In the genomic region with DNA sequence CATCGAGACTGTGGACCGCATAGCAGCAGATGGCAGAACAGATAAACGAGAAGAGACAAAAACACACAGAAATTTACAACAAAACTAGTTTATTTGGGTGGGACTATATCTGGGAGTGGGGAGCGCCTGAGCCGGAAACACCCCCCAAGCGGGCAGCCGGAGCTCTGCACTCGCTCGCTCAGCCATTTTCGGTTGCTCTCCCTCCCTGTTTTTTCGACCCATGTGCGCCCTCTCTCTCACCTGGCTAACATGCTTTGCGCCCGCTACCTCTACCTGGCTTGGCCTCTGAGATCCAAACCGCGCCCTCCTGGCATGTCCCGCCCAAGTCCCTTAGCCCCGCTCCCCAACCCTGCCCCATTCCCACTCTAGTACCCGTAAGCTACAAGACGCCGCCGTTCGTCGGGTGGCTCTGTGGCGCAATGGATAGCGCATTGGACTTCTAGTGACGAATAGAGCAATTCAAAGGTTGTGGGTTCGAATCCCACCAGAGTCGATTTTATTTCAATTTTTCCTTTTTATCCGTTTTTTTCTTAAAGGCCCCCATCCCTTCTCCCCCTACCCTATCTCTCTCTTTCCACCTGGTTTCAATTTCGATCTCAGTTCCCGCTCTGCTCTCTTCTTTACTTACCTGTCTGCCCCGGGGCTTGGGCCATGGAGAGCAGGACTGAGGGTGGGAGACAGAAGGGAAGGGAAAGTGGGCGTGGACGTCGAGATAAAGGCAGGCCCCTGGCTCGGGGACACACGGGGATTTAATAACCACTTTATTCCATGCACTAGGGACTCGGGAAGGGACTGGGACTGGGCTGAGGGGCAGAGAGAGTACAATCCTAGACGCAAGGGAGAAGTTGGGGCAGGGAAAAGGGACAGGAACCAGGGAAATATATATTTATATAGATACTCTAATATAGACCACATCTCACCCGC, we compare ENCODE assay signal across 1 cellular context.
TF ChIP-seq lines count a peak whose summit lies in the region.

No MANE protein-coding gene starts in this region.

TF ChIP-seq in GM12878, 131 proteins besides CTCF, POLR2A, EP300 and RAD21 (continues in another document):
- TF ChIP-seq NFYA (IDR thresholded peaks at IDR 0.05; ENCODE audit: borderline replicate concordance, low read depth, low read length) (no peak), HDAC6 (IDR thresholded peaks at IDR 0.05; ENCODE audit: unreplicated experiment) (no peak), HDAC2 (IDR thresholded peaks at IDR 0.05) (no peak), ZSCAN29 (IDR thresholded peaks at IDR 0.05) (peak; percentile 88), MYC (IDR thresholded peaks at IDR 0.05; ENCODE audit: insufficient read depth, insufficient read length, insufficient replicate concordance, low read length, severe bottlenecking) (no peak), CBFB (IDR thresholded peaks at IDR 0.05; ENCODE audit: low read depth) (no peak), ZNF207 (IDR thresholded peaks at IDR 0.05; ENCODE audit: borderline replicate concordance) (no peak), SREBF2 (IDR thresholded peaks at IDR 0.05; ENCODE audit: low read length) (peak; percentile 87), POU2F2 (IDR thresholded peaks at IDR 0.05; ENCODE audit: borderline replicate concordance, low read depth, low read length) (peak; percentile 50; the same call in 2 of the 3 replicates), FOXK2 (IDR thresholded peaks at IDR 0.05) (no peak), MTA2 (IDR thresholded peaks at IDR 0.05; ENCODE audit: low read depth) (no peak; the same call in 1 of the 2 replicates), NR2F1 (conservative IDR thresholded peaks at IDR 0.05) (no peak; the same call in 1 of the 2 replicates), RELA (IDR thresholded peaks at IDR 0.05; ENCODE audit: borderline replicate concordance, partially characterized antibody) (peak; percentile 27), JUND (IDR thresholded peaks at IDR 0.05; ENCODE audit: low read depth, low read length) (no peak), BMI1 (IDR thresholded peaks at IDR 0.05; ENCODE audit: borderline replicate concordance) (no peak), IKZF2 (IDR thresholded peaks at IDR 0.05) (no peak), CREB1 (IDR thresholded peaks at IDR 0.05; ENCODE audit: low read depth) (0 out of 2 replicates have a peak, but pooled peaks have one; percentile 47), CHD1 (IDR thresholded peaks at IDR 0.05; ENCODE audit: low read depth, low read length) (peak; percentile 85; the same call in 1 of the 2 replicates), CEBPB (IDR thresholded peaks at IDR 0.05; ENCODE audit: borderline replicate concordance in 1 of 2, low read depth in 2 of 2, low read length in 2 of 2) (no peak), RBBP5 (conservative IDR thresholded peaks at IDR 0.05) (no peak), HCFC1 (IDR thresholded peaks at IDR 0.05; ENCODE audit: low read length) (no peak), NFXL1 (IDR thresholded peaks at IDR 0.05; ENCODE audit: borderline replicate concordance) (no peak), IKZF1 (conservative IDR thresholded peaks at IDR 0.05) (peak; percentile 61; the same call in 1 of the 2 replicates), RFX5 (IDR thresholded peaks at IDR 0.05; ENCODE audit: low read depth, low read length) (no peak), TAF1 (IDR thresholded peaks at IDR 0.05; ENCODE audit: borderline replicate concordance, low read depth, low read length) (no peak), FOXM1 (IDR thresholded peaks at IDR 0.05; ENCODE audit: low read depth, low read length) (no peak), ASH2L (IDR thresholded peaks at IDR 0.05; ENCODE audit: borderline replicate concordance, low read depth) (0 out of 2 replicates have a peak, but pooled peaks have one; percentile 72)
- TF ChIP-seq, protein P1, sequence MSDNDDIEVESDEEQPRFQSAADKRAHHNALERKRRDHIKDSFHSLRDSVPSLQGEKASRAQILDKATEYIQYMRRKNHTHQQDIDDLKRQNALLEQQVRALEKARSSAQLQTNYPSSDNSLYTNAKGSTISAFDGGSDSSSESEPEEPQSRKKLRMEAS (IDR thresholded peaks at IDR 0.05; ENCODE audit: low read depth, low read length): no peak; the same call in 1 of the 2 replicates
- TF ChIP-seq, protein P2, sequence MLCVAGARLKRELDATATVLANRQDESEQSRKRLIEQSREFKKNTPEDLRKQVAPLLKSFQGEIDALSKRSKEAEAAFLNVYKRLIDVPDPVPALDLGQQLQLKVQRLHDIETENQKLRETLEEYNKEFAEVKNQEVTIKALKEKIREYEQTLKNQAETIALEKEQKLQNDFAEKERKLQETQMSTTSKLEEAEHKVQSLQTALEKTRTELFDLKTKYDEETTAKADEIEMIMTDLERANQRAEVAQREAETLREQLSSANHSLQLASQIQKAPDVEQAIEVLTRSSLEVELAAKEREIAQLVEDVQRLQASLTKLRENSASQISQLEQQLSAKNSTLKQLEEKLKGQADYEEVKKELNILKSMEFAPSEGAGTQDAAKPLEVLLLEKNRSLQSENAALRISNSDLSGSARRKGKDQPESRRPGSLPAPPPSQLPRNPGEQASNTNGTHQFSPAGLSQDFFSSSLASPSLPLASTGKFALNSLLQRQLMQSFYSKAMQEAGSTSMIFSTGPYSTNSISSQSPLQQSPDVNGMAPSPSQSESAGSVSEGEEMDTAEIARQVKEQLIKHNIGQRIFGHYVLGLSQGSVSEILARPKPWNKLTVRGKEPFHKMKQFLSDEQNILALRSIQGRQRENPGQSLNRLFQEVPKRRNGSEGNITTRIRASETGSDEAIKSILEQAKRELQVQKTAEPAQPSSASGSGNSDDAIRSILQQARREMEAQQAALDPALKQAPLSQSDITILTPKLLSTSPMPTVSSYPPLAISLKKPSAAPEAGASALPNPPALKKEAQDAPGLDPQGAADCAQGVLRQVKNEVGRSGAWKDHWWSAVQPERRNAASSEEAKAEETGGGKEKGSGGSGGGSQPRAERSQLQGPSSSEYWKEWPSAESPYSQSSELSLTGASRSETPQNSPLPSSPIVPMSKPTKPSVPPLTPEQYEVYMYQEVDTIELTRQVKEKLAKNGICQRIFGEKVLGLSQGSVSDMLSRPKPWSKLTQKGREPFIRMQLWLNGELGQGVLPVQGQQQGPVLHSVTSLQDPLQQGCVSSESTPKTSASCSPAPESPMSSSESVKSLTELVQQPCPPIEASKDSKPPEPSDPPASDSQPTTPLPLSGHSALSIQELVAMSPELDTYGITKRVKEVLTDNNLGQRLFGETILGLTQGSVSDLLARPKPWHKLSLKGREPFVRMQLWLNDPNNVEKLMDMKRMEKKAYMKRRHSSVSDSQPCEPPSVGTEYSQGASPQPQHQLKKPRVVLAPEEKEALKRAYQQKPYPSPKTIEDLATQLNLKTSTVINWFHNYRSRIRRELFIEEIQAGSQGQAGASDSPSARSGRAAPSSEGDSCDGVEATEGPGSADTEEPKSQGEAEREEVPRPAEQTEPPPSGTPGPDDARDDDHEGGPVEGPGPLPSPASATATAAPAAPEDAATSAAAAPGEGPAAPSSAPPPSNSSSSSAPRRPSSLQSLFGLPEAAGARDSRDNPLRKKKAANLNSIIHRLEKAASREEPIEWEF (IDR thresholded peaks at IDR 0.05; ENCODE audit: insufficient replicate concordance, low read depth, low read length): peak; percentile 42
- TF ChIP-seq, protein P3, sequence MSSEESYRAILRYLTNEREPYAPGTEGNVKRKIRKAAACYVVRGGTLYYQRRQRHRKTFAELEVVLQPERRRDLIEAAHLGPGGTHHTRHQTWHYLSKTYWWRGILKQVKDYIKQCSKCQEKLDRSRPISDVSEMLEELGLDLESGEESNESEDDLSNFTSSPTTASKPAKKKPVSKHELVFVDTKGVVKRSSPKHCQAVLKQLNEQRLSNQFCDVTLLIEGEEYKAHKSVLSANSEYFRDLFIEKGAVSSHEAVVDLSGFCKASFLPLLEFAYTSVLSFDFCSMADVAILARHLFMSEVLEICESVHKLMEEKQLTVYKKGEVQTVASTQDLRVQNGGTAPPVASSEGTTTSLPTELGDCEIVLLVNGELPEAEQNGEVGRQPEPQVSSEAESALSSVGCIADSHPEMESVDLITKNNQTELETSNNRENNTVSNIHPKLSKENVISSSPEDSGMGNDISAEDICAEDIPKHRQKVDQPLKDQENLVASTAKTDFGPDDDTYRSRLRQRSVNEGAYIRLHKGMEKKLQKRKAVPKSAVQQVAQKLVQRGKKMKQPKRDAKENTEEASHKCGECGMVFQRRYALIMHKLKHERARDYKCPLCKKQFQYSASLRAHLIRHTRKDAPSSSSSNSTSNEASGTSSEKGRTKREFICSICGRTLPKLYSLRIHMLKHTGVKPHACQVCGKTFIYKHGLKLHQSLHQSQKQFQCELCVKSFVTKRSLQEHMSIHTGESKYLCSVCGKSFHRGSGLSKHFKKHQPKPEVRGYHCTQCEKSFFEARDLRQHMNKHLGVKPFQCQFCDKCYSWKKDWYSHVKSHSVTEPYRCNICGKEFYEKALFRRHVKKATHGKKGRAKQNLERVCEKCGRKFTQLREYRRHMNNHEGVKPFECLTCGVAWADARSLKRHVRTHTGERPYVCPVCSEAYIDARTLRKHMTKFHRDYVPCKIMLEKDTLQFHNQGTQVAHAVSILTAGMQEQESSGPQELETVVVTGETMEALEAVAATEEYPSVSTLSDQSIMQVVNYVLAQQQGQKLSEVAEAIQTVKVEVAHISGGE (CRISPR knock-in tag; IDR thresholded peaks at IDR 0.05): no peak
- TF ChIP-seq, protein P4, sequence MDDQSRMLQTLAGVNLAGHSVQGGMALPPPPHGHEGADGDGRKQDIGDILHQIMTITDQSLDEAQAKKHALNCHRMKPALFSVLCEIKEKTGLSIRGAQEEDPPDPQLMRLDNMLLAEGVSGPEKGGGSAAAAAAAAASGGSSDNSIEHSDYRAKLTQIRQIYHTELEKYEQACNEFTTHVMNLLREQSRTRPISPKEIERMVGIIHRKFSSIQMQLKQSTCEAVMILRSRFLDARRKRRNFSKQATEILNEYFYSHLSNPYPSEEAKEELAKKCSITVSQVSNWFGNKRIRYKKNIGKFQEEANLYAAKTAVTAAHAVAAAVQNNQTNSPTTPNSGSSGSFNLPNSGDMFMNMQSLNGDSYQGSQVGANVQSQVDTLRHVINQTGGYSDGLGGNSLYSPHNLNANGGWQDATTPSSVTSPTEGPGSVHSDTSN (IDR thresholded peaks at IDR 0.05; ENCODE audit: insufficient replicate concordance, low read depth, low read length): no peak
- TF ChIP-seq, protein P5, sequence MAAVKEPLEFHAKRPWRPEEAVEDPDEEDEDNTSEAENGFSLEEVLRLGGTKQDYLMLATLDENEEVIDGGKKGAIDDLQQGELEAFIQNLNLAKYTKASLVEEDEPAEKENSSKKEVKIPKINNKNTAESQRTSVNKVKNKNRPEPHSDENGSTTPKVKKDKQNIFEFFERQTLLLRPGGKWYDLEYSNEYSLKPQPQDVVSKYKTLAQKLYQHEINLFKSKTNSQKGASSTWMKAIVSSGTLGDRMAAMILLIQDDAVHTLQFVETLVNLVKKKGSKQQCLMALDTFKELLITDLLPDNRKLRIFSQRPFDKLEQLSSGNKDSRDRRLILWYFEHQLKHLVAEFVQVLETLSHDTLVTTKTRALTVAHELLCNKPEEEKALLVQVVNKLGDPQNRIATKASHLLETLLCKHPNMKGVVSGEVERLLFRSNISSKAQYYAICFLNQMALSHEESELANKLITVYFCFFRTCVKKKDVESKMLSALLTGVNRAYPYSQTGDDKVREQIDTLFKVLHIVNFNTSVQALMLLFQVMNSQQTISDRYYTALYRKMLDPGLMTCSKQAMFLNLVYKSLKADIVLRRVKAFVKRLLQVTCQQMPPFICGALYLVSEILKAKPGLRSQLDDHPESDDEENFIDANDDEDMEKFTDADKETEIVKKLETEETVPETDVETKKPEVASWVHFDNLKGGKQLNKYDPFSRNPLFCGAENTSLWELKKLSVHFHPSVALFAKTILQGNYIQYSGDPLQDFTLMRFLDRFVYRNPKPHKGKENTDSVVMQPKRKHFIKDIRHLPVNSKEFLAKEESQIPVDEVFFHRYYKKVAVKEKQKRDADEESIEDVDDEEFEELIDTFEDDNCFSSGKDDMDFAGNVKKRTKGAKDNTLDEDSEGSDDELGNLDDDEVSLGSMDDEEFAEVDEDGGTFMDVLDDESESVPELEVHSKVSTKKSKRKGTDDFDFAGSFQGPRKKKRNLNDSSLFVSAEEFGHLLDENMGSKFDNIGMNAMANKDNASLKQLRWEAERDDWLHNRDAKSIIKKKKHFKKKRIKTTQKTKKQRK (IDR thresholded peaks at IDR 0.05; ENCODE audit: low read depth, low read length): no peak
- TF ChIP-seq, protein P6, sequence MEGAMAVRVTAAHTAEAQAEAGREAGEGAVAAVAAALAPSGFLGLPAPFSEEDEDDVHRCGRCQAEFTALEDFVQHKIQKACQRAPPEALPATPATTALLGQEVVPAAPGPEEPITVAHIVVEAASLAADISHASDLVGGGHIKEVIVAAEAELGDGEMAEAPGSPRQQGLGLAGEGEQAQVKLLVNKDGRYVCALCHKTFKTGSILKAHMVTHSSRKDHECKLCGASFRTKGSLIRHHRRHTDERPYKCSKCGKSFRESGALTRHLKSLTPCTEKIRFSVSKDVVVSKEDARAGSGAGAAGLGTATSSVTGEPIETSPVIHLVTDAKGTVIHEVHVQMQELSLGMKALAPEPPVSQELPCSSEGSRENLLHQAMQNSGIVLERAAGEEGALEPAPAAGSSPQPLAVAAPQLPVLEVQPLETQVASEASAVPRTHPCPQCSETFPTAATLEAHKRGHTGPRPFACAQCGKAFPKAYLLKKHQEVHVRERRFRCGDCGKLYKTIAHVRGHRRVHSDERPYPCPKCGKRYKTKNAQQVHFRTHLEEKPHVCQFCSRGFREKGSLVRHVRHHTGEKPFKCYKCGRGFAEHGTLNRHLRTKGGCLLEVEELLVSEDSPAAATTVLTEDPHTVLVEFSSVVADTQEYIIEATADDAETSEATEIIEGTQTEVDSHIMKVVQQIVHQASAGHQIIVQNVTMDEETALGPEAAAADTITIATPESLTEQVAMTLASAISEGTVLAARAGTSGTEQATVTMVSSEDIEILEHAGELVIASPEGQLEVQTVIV (IDR thresholded peaks at IDR 0.05; ENCODE audit: borderline replicate concordance, partially characterized antibody): no peak
- TF ChIP-seq, protein P7, sequence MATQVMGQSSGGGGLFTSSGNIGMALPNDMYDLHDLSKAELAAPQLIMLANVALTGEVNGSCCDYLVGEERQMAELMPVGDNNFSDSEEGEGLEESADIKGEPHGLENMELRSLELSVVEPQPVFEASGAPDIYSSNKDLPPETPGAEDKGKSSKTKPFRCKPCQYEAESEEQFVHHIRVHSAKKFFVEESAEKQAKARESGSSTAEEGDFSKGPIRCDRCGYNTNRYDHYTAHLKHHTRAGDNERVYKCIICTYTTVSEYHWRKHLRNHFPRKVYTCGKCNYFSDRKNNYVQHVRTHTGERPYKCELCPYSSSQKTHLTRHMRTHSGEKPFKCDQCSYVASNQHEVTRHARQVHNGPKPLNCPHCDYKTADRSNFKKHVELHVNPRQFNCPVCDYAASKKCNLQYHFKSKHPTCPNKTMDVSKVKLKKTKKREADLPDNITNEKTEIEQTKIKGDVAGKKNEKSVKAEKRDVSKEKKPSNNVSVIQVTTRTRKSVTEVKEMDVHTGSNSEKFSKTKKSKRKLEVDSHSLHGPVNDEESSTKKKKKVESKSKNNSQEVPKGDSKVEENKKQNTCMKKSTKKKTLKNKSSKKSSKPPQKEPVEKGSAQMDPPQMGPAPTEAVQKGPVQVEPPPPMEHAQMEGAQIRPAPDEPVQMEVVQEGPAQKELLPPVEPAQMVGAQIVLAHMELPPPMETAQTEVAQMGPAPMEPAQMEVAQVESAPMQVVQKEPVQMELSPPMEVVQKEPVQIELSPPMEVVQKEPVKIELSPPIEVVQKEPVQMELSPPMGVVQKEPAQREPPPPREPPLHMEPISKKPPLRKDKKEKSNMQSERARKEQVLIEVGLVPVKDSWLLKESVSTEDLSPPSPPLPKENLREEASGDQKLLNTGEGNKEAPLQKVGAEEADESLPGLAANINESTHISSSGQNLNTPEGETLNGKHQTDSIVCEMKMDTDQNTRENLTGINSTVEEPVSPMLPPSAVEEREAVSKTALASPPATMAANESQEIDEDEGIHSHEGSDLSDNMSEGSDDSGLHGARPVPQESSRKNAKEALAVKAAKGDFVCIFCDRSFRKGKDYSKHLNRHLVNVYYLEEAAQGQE (IDR thresholded peaks at IDR 0.05; ENCODE audit: low read depth, low read length): no peak
